17 cellular contexts compared by ENCODE assay signal in genomic region chr1:156467385-156467784, GRCh38. TPM values are rescaled to one million over a fixed set of nuclear protein-coding genes. Genes with fewer than 3 reads are reported as not detected.
DNase-seq lines count a peak whose midpoint lies in the region; ATAC-seq and TF ChIP-seq lines count a peak whose summit lies in the region.
"Had no signal": no experiment of that assay in that cellular context is flagged by ENCODE, and none has a peak within 500 bp of the region (broad histone marks: within the 10 kb centered on the region; RNA-seq: fewer than 3 reads in every experiment).

No MANE protein-coding gene starts in this region.

- POLR2A ChIA-PET in HEK293 (lab: Yijun Ruan, JAX), result no interaction called here

- no peak for TF ChIP-seq CTCF in Calu3 (IDR thresholded peaks at IDR 0.05; ENCODE audit: unreplicated experiment)
- no peak for TF ChIP-seq CTCF in HEK293 (tag by site-specific recombination; IDR thresholded peaks at IDR 0.05)
- no peak for TF ChIP-seq CTCF in gastroesophageal sphincter (IDR thresholded peaks at IDR 0.05)
- TF ChIP-seq CTCF in stomach (IDR thresholded peaks at IDR 0.05), result no peak

- no peak overlapping the region for H3K4me3 Mint-ChIP-seq in Calu3 (ENCODE audit: low read depth, unreplicated experiment)
- H3K4me3 Mint-ChIP-seq: B cell; CD4-positive, alpha-beta memory T cell had no signal

- ATAC-seq in gastroesophageal sphincter (no peak), GM18873 (IDR thresholded peaks at IDR 0.05; ENCODE audit: low FRiP score, unreplicated experiment) (no peak)
- ATAC-seq: Panc1 had no signal

- no peaks in the 10 kb centered on the region for H3K27me3 Mint-ChIP-seq in Calu3 (ENCODE audit: unreplicated experiment)
- H3K27me3 Mint-ChIP-seq: B cell; CD4-positive, alpha-beta memory T cell had no signal

- H3K4me1 Mint-ChIP-seq in Calu3 (ENCODE audit: low read depth, unreplicated experiment), result peaks cover 38% of the 10 kb centered on the region

- CTCF ChIA-PET in Calu3 (lab: Charles Lee), result no interaction called here
- CTCF ChIA-PET in HEK293 (lab: Yijun Ruan, JAX), result interaction anchor here (1.1 kb wide), 1 partner anchor 9 kb away, joined by 4 read pairs; no protein-coding TSS in a partner anchor

- peaks cover 64% of the 10 kb centered on the region for H3K36me3 Mint-ChIP-seq in Calu3 (ENCODE audit: insufficient read depth, unreplicated experiment)

- no TSS peak for BruUV-seq in Calu3 (replicated peaks; lab: Mats Ljungman, UMichigan)

- DNase-seq in Calu3 (no peak), stomach (no peak), amniotic stem cell (lab: John Stamatoyannopoulos, UW) (no peak)
- DNase-seq in stimulated activated CD4-positive, alpha-beta T cell treated with anti-CD3 and anti-CD28 coated beads, Interleukin-12 subunit alpha, Interleukin-12 subunit beta, amount 100 ng/mL, for 4 hours, result no peak
- DNase-seq: CD4-positive, alpha-beta memory T cell; DMS 273 treated with DMSO at 0.1 percent for 48 hours; KG1; NCI-H1105 treated with DMSO at 0.1 percent for 48 hours; NCI-H187; NCI-H446; NCI-H82; Right ventricle myocardium superior had no signal

- H3K27me3 ChIP-seq in gastroesophageal sphincter (no peaks in the 10 kb centered on the region), stomach (no peaks in the 10 kb centered on the region)

- WGBS in gastroesophageal sphincter (ENCODE audit: low coverage in 1 of 2), 2 donors, result 20 to 71% methylated on average over 1 to 8 of the region's 9 CpGs
- 84 to 91% (median 84%) methylated on average over 9 of the region's 9 CpGs for WGBS in stomach, 5 donors

- peaks cover 6 to 66% of the 10 kb centered on the region in 2 experiments; a peak in 2 of 3 replicates for H3K36me3 ChIP-seq in HEK293 (ENCODE audit: control insufficient read depth in 2 of 2, insufficient read depth in 1 of 2, low read length in 2 of 2)
- peaks cover 4 to 81% of the 10 kb centered on the region in 2 donors for H3K36me3 ChIP-seq in gastroesophageal sphincter
- peaks cover 66 to 78% (median 74%) of the 10 kb centered on the region in 4 donors for H3K36me3 ChIP-seq in stomach

- no peak for TF ChIP-seq EP300 in gastroesophageal sphincter (IDR thresholded peaks at IDR 0.05)
- TF ChIP-seq EP300 in stomach (IDR thresholded peaks at IDR 0.05), result no peak

- H3K27ac ChIP-seq in HEK293 (ENCODE audit: extremely low read depth, low read depth, low read length), result no peak overlapping the region
- peak overlapping the region in 3 of 4 donors; percentile 77 to 100 (median 80) for H3K27ac ChIP-seq in gastroesophageal sphincter
- H3K27ac ChIP-seq in stomach, result peak overlapping the region in 4 of 5 donors; percentile 40 to 97 (median 53)

- H3K27ac Mint-ChIP-seq in Calu3 (ENCODE audit: unreplicated experiment), result peak overlapping the region; percentile 42
- H3K27ac Mint-ChIP-seq: B cell had no signal

- TF ChIP-seq POLR2A in gastroesophageal sphincter (IDR thresholded peaks at IDR 0.05), result no peak
- TF ChIP-seq POLR2A in stomach (IDR thresholded peaks at IDR 0.05), result no peak

- intact Hi-C loops in Calu3 (cut with micrococcal nuclease; ENCODE audit: unreplicated experiment), result no loop called here
- intact Hi-C loops in stomach (cut with DNase I; ENCODE audit: low total_unique reads), result loop anchor here (10.0 kb wide), 1 partner anchor 137 kb away; the partner anchor contains the start of gene GPATCH4

- no peaks in the 10 kb centered on the region for H3K9me3 Mint-ChIP-seq in Calu3 (ENCODE audit: low read depth, unreplicated experiment)
- H3K9me3 Mint-ChIP-seq: CD4-positive, alpha-beta memory T cell had no signal

- H3K9me3 ChIP-seq in HEK293 (ENCODE audit: control insufficient read depth, insufficient read depth, low read depth, low read length) (no peaks in the 10 kb centered on the region), gastroesophageal sphincter (no peaks in the 10 kb centered on the region), stomach (no peaks in the 10 kb centered on the region)

- H3K4me1 ChIP-seq in HEK293 (ENCODE audit: control insufficient read depth, insufficient read depth, low read length) (no peaks in the 10 kb centered on the region; the same call in 1 of the 2 replicates), gastroesophageal sphincter (peaks cover 9 to 90% (median 39%) of the 10 kb centered on the region in 3 donors), stomach (peaks cover 55 to 96% (median 78%) of the 10 kb centered on the region in 4 donors)

- no peak overlapping the region for H3K4me3 ChIP-seq in HEK293 (ENCODE audit: low read depth, low read length)
- H3K4me3 ChIP-seq in gastroesophageal sphincter, result no peak overlapping the region
- H3K4me3 ChIP-seq in stomach, result no peak overlapping the region

TF ChIP-seq in HEK293, 187 proteins besides CTCF, POLR2A, EP300 and RAD21:
- TF ChIP-seq ZNF596 (tag by site-specific recombination; IDR thresholded peaks at IDR 0.05) (no peak), PATZ1 (tag by site-specific recombination; IDR thresholded peaks at IDR 0.05) (peak; percentile 39; the same call in 1 of the 2 replicates)

RNA-seq across cellular contexts. Expression of gene MEF2D, which starts 33.2 kb away (rescaled TPM):
- 48.4 and 54.1 TPM in 2 replicates for total RNA-seq in Calu3 (2022)
- total RNA-seq in gastroesophageal sphincter, result 10 to 100 TPM; 49.0 to 94.3 (median 67.1) TPM
- 100 to 1,000 TPM in 1 of 5 donors, 10 to 100 TPM in 4; 14.3 to 136 (median 62.5) TPM for total RNA-seq in stomach
- polyA plus RNA-seq in stomach, result 10 to 100 TPM in 2 of 3 donors, 1 to 10 TPM in 1; 7.7 to 15.6 (median 14.5) TPM
